In genomic region chr2:216693414-216694100, GRCh38 we compare ENCODE assay signal across 8 cellular contexts. TPM values are rescaled to one million over a fixed set of nuclear protein-coding genes. Genes with fewer than 3 reads are reported as not detected.
DNase-seq lines count a peak whose midpoint lies in the region; ATAC-seq and TF ChIP-seq lines count a peak whose summit lies in the region.

No MANE protein-coding gene starts in this region.

- no peak for TF ChIP-seq POLR2A in body of pancreas (IDR thresholded peaks at IDR 0.05)

- intact Hi-C loops in body of pancreas (cut with DNase I) = no loop called here

- H3K9me3 ChIP-seq in body of pancreas = no peaks in the 10 kb centered on the region

- peaks cover 3 to 33% of the 10 kb centered on the region in 2 donors for H3K27me3 ChIP-seq in body of pancreas

- DNase-seq in DMS53 (lab: John Stamatoyannopoulos, UW) (peak; percentile 50), DMS53 treated with DMSO at 0.1 percent for 48 hours (lab: John Stamatoyannopoulos, UW; ENCODE audit: unreplicated experiment) (no peak), RWPE1 (ENCODE audit: low spot score) (no peak), fibroblast of mammary gland (ENCODE audit: low read depth) (no peak), skeletal muscle cell (ENCODE audit: low read depth) (no peak), body of pancreas (no peak), midbrain (lab: John Stamatoyannopoulos, UW) (no peak)

- POLR2A ChIA-PET in RWPE1 (lab: Yijun Ruan, JAX; ENCODE audit: low non-redundant PET) = no interaction called here

- CTCF ChIA-PET in RWPE1 (lab: Yijun Ruan, JAX) = interaction anchor here (0.7 to 1.1 kb wide), 2 partner anchors 326 to 826 kb away, joined by 3 read pairs; no protein-coding TSS in a partner anchor

- H3K27ac ChIP-seq in RWPE1 = peak overlapping the region; percentile 93
- H3K27ac ChIP-seq in body of pancreas = peak overlapping the region in 2 of 4 donors; percentile 18 to 34

- peak overlapping the region; percentile 34 for H3K4me3 ChIP-seq in fibroblast of mammary gland (ENCODE audit: control insufficient read depth, low read depth, low read length)
- H3K4me3 ChIP-seq in skeletal muscle cell (ENCODE audit: low read depth, low read length) = peak overlapping the region; percentile 61
- H3K4me3 ChIP-seq in body of pancreas = peak overlapping the region in 1 of 2 donors; percentile 8

- H3K4me1 ChIP-seq in body of pancreas = peaks cover 42% of the 10 kb centered on the region

- WGBS in body of pancreas, 2 donors = 5 to 6% methylated on average over 15 of the region's 15 CpGs

- no peaks in the 10 kb centered on the region for H3K36me3 ChIP-seq in body of pancreas (replicated peaks in 1 of 2; ENCODE audit: insufficient read depth in 1 of 2, low read depth in 2 of 2)

- TF ChIP-seq CTCF in RWPE1 (conservative IDR thresholded peaks at IDR 0.05; ENCODE audit: low read depth) (no peak), fibroblast of mammary gland (conservative IDR thresholded peaks at IDR 0.05; ENCODE audit: control insufficient read depth, insufficient read depth, low read depth, low read length) (no peak), body of pancreas (IDR thresholded peaks at IDR 0.05) (no peak)

- no peak for ATAC-seq in body of pancreas
- no peak for ATAC-seq in GM21737 (IDR thresholded peaks at IDR 0.05; ENCODE audit: unreplicated experiment)

RNA-seq across cellular contexts. Expression of gene IGFBP5, which starts 1.8 kb away (rescaled TPM):
- total RNA-seq in body of pancreas = 100 to 1,000 TPM in 1 of 2 donors, 10 to 100 TPM in 1; 35.8 to 415 TPM
